In the genomic region with DNA sequence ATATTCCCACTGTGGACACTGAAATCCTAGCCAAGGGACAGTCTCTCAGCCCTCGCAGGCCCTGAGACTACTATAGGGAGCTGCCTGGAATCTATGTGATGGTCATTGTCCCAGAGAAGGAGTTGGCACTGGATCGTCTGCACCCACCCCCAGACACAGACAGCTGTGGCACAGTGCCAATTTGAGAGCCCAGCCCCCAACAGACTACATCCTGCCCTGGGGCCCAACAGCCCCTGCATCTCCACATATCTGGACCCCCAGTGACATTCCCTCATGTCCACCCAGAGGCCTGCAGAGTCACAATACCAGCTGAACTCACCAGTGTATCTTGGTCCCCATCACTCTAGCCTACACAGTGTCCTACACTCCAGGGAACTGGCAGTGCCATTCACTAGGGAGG, we compare ENCODE assay signal across 15 cellular contexts. TPM values are rescaled to one million over a fixed set of nuclear protein-coding genes. Genes with fewer than 3 reads are reported as not detected.
"Had no signal": no experiment of that assay in that cellular context is flagged by ENCODE, and none has a peak within 500 bp of the region (broad histone marks: within the 10 kb centered on the region; RNA-seq: fewer than 3 reads in every experiment).

No MANE protein-coding gene starts in this region.

RNA-seq across cellular contexts. Expression of a gene that starts 38.4 kb away (rescaled TPM):
- total RNA-seq: activated B cell treated with CpG ODN at 0.5 μM for 24 hours; activated CD4-positive, alpha-beta memory T cell treated with anti-CD3 and anti-CD28 coated beads for 36 hours; activated CD4-positive, alpha-beta memory T cell treated with anti-CD3 and anti-CD28 coated beads, Interleukin-2, amount 10 ng/mL, durations not matched to agents 7 days and 5 days; activated CD4-positive, alpha-beta T cell treated with anti-CD3 and anti-CD28 coated beads for 36 hours; activated CD4-positive, alpha-beta T cell treated with anti-CD3 and anti-CD28 coated beads, Interleukin-2, amount 10 ng/mL, durations not matched to agents 24 days and 14 days; activated CD4-positive, alpha-beta T cell treated with anti-CD3 and anti-CD28 coated beads, Interleukin-2, amount 10 ng/mL, durations not matched to agents 7 days and 5 days; activated CD8-positive, alpha-beta memory T cell treated with anti-CD3 and anti-CD28 coated beads for 36 hours; activated CD8-positive, alpha-beta memory T cell treated with anti-CD3 and anti-CD28 coated beads, Interleukin-2, amount 10 ng/mL, durations not matched to agents 7 days and 5 days; activated CD8-positive, alpha-beta T cell treated with anti-CD3 and anti-CD28 coated beads for 36 hours; activated CD8-positive, alpha-beta T cell treated with anti-CD3 and anti-CD28 coated beads, Interleukin-2, amount 10 ng/mL, durations not matched to agents 7 days and 5 days; T-cell; T-helper 1 cell treated with Interleukin-12 subunit alpha and Interleukin-12 subunit beta and Interleukin-4 antibody, amounts not matched to agents 30 ng/mL and 1 ng/mL, for 36 hours; T-helper 17 cell; T-helper 2 cell treated with Interferon-gamma antibody and Interleukin-4, amounts not matched to agents 100 ng/mL and 5 ng/mL, for 36 hours; WTC11 had no signal

RNA-seq across cellular contexts. Expression of a gene that starts 42.8 kb away (rescaled TPM):
- total RNA-seq: activated B cell treated with CpG ODN at 0.5 μM for 24 hours; activated CD4-positive, alpha-beta memory T cell treated with anti-CD3 and anti-CD28 coated beads for 36 hours; activated CD4-positive, alpha-beta memory T cell treated with anti-CD3 and anti-CD28 coated beads, Interleukin-2, amount 10 ng/mL, durations not matched to agents 7 days and 5 days; activated CD4-positive, alpha-beta T cell treated with anti-CD3 and anti-CD28 coated beads for 36 hours; activated CD4-positive, alpha-beta T cell treated with anti-CD3 and anti-CD28 coated beads, Interleukin-2, amount 10 ng/mL, durations not matched to agents 24 days and 14 days; activated CD4-positive, alpha-beta T cell treated with anti-CD3 and anti-CD28 coated beads, Interleukin-2, amount 10 ng/mL, durations not matched to agents 7 days and 5 days; activated CD8-positive, alpha-beta memory T cell treated with anti-CD3 and anti-CD28 coated beads for 36 hours; activated CD8-positive, alpha-beta memory T cell treated with anti-CD3 and anti-CD28 coated beads, Interleukin-2, amount 10 ng/mL, durations not matched to agents 7 days and 5 days; activated CD8-positive, alpha-beta T cell treated with anti-CD3 and anti-CD28 coated beads for 36 hours; activated CD8-positive, alpha-beta T cell treated with anti-CD3 and anti-CD28 coated beads, Interleukin-2, amount 10 ng/mL, durations not matched to agents 7 days and 5 days; T-cell; T-helper 1 cell treated with Interleukin-12 subunit alpha and Interleukin-12 subunit beta and Interleukin-4 antibody, amounts not matched to agents 30 ng/mL and 1 ng/mL, for 36 hours; T-helper 17 cell; T-helper 2 cell treated with Interferon-gamma antibody and Interleukin-4, amounts not matched to agents 100 ng/mL and 5 ng/mL, for 36 hours; WTC11 had no signal

RNA-seq across cellular contexts. Expression of a gene that starts 52.3 kb away (rescaled TPM):
- total RNA-seq: activated B cell treated with CpG ODN at 0.5 μM for 24 hours; activated CD4-positive, alpha-beta memory T cell treated with anti-CD3 and anti-CD28 coated beads for 36 hours; activated CD4-positive, alpha-beta memory T cell treated with anti-CD3 and anti-CD28 coated beads, Interleukin-2, amount 10 ng/mL, durations not matched to agents 7 days and 5 days; activated CD4-positive, alpha-beta T cell treated with anti-CD3 and anti-CD28 coated beads for 36 hours; activated CD4-positive, alpha-beta T cell treated with anti-CD3 and anti-CD28 coated beads, Interleukin-2, amount 10 ng/mL, durations not matched to agents 24 days and 14 days; activated CD4-positive, alpha-beta T cell treated with anti-CD3 and anti-CD28 coated beads, Interleukin-2, amount 10 ng/mL, durations not matched to agents 7 days and 5 days; activated CD8-positive, alpha-beta memory T cell treated with anti-CD3 and anti-CD28 coated beads for 36 hours; activated CD8-positive, alpha-beta memory T cell treated with anti-CD3 and anti-CD28 coated beads, Interleukin-2, amount 10 ng/mL, durations not matched to agents 7 days and 5 days; activated CD8-positive, alpha-beta T cell treated with anti-CD3 and anti-CD28 coated beads for 36 hours; activated CD8-positive, alpha-beta T cell treated with anti-CD3 and anti-CD28 coated beads, Interleukin-2, amount 10 ng/mL, durations not matched to agents 7 days and 5 days; T-cell; T-helper 1 cell treated with Interleukin-12 subunit alpha and Interleukin-12 subunit beta and Interleukin-4 antibody, amounts not matched to agents 30 ng/mL and 1 ng/mL, for 36 hours; T-helper 17 cell; T-helper 2 cell treated with Interferon-gamma antibody and Interleukin-4, amounts not matched to agents 100 ng/mL and 5 ng/mL, for 36 hours; WTC11 had no signal

RNA-seq across cellular contexts. Expression of a gene that starts 57.1 kb away (rescaled TPM):
- total RNA-seq: activated B cell treated with CpG ODN at 0.5 μM for 24 hours; activated CD4-positive, alpha-beta memory T cell treated with anti-CD3 and anti-CD28 coated beads for 36 hours; activated CD4-positive, alpha-beta memory T cell treated with anti-CD3 and anti-CD28 coated beads, Interleukin-2, amount 10 ng/mL, durations not matched to agents 7 days and 5 days; activated CD4-positive, alpha-beta T cell treated with anti-CD3 and anti-CD28 coated beads for 36 hours; activated CD4-positive, alpha-beta T cell treated with anti-CD3 and anti-CD28 coated beads, Interleukin-2, amount 10 ng/mL, durations not matched to agents 24 days and 14 days; activated CD4-positive, alpha-beta T cell treated with anti-CD3 and anti-CD28 coated beads, Interleukin-2, amount 10 ng/mL, durations not matched to agents 7 days and 5 days; activated CD8-positive, alpha-beta memory T cell treated with anti-CD3 and anti-CD28 coated beads for 36 hours; activated CD8-positive, alpha-beta memory T cell treated with anti-CD3 and anti-CD28 coated beads, Interleukin-2, amount 10 ng/mL, durations not matched to agents 7 days and 5 days; activated CD8-positive, alpha-beta T cell treated with anti-CD3 and anti-CD28 coated beads for 36 hours; activated CD8-positive, alpha-beta T cell treated with anti-CD3 and anti-CD28 coated beads, Interleukin-2, amount 10 ng/mL, durations not matched to agents 7 days and 5 days; T-cell; T-helper 1 cell treated with Interleukin-12 subunit alpha and Interleukin-12 subunit beta and Interleukin-4 antibody, amounts not matched to agents 30 ng/mL and 1 ng/mL, for 36 hours; T-helper 17 cell; T-helper 2 cell treated with Interferon-gamma antibody and Interleukin-4, amounts not matched to agents 100 ng/mL and 5 ng/mL, for 36 hours; WTC11 had no signal
